Comparison of ENCODE assay signal across 8 cellular contexts in the genomic region with DNA sequence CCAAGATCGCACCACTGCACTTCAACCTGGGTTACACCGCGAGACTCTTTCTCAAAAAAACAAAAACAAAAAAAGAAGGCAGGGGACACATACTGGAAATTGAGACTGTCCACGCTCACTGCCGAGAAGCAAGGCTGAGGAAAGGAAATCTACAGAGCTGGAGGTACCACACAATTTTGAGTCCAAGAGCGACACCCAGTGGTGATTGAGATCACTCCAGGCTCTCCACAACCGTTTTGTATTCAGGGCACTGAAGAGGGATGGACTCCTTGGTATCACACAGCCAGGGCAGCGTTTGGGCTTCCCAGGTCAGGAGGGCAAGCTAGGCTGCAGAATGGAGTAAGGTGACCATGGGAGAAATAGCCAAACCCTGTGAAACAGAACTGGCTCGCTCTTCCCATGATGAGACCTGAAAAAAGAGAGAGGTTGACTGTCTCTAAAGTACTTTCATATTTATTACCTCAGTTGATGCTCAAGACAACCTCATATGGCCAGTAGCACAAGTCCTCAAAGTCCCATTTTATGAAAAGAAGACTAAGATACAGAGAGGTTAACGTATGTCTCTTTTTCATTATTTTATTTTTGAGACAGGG.
DNase-seq lines count a peak whose midpoint lies in the region; ATAC-seq lines count a peak whose summit lies in the region.

No MANE protein-coding gene starts in this region.

- peak; percentile 14 for DNase-seq in GF-D8 (lab: John Stamatoyannopoulos, UW)
- peak; percentile 72 for DNase-seq in NCI-H446 (lab: John Stamatoyannopoulos, UW)
- peak in 3 of 4 experiments; percentile 5 to 12 (median 10) for DNase-seq in activated CD4-positive, CD25-positive, alpha-beta regulatory T cell (lab: John Stamatoyannopoulos, UW)
- peak; percentile 29 to 34 for DNase-seq in central memory CD8-positive, alpha-beta T cell (ENCODE audit: low spot score in 2 of 2)
- DNase-seq in left colon = peak; percentile 36 to 69
- peak; percentile 30 to 32 for DNase-seq in stimulated activated CD4-positive, alpha-beta T cell treated with anti-CD3 and anti-CD28 coated beads, Interleukin-4, amount 100 ng/mL, for 4 hours

- no peak overlapping the region for H3K27ac Mint-ChIP-seq in central memory CD8-positive, alpha-beta T cell (ENCODE audit: low read depth)

- no peaks in the 10 kb centered on the region for H3K36me3 Mint-ChIP-seq in central memory CD8-positive, alpha-beta T cell (ENCODE audit: insufficient read depth)

- no peaks in the 10 kb centered on the region for H3K4me1 Mint-ChIP-seq in central memory CD8-positive, alpha-beta T cell

- H3K9me3 Mint-ChIP-seq in central memory CD8-positive, alpha-beta T cell = no peaks in the 10 kb centered on the region

- H3K27me3 Mint-ChIP-seq in central memory CD8-positive, alpha-beta T cell = peaks cover 73% of the 10 kb centered on the region

- intact Hi-C loops in left colon (cut with DNase I, micrococcal nuclease) = no loop called here

- no peak overlapping the region for H3K4me3 Mint-ChIP-seq in central memory CD8-positive, alpha-beta T cell

- peak; percentile 80 for ATAC-seq in HG03135 (IDR thresholded peaks at IDR 0.05; ENCODE audit: unreplicated experiment)
- ATAC-seq in central memory CD8-positive, alpha-beta T cell (replicated peaks; ENCODE audit: extremely low read depth, poor library complexity, severe bottlenecking) = peak; percentile 75
- ATAC-seq in left colon = peak; percentile 76
- ATAC-seq in HG02571 (IDR thresholded peaks at IDR 0.05; ENCODE audit: unreplicated experiment) = no peak

Comparison
In these comparisons a context has a peak if more than half of its experiments do, and no peak if none do; other contexts are left out.
1. DNase-seq: peak in every context shown above with its lines; median percentile 72 in NCI-H446; 52 in left colon; 32 in central memory CD8-positive, alpha-beta T cell; 31 in stimulated activated CD4-positive, alpha-beta T cell treated with anti-CD3 and anti-CD28 coated beads, Interleukin-4, amount 100 ng/mL, for 4 hours; 14 in GF-D8; 10 in activated CD4-positive, CD25-positive, alpha-beta regulatory T cell.